In genomic region chr11:45982656-45983470, GRCh38 we compare ENCODE assay signal across 1 cellular context.
TF ChIP-seq lines count a peak whose summit lies in the region.

No MANE protein-coding gene starts in this region.

TF ChIP-seq in K562, 482 proteins besides CTCF, POLR2A, EP300 and RAD21 (continued from another document and continues in another):
- TF ChIP-seq ZBTB12 (CRISPR knock-in tag; IDR thresholded peaks at IDR 0.05) (no peak), POLR2B (IDR thresholded peaks at IDR 0.05; ENCODE audit: low read depth, partially characterized antibody) (peak; percentile 68), ZNF324 (CRISPR knock-in tag; IDR thresholded peaks at IDR 0.05) (no peak), NFATC3 (IDR thresholded peaks at IDR 0.05) (no peak), PTBP1 (IDR thresholded peaks at IDR 0.05; ENCODE audit: low read depth, low read length) (no peak), MTA3 (IDR thresholded peaks at IDR 0.05; ENCODE audit: borderline replicate concordance) (no peak; the same call in 1 of the 2 replicates), ZNF785 (CRISPR knock-in tag; IDR thresholded peaks at IDR 0.05) (no peak), FOXK1 (CRISPR knock-in tag; IDR thresholded peaks at IDR 0.05; ENCODE audit: borderline replicate concordance) (no peak), KLF10 (CRISPR knock-in tag; IDR thresholded peaks at IDR 0.05) (no peak), CBFA2T3 (IDR thresholded peaks at IDR 0.05) (peak; percentile 87), RFX1 (IDR thresholded peaks at IDR 0.05) (no peak), ZNF695 (CRISPR knock-in tag; IDR thresholded peaks at IDR 0.05) (no peak), U2AF1 (optimal IDR thresholded peaks at IDR 0.05; ENCODE audit: low read depth, low read length) (no peak), ZKSCAN1 (IDR thresholded peaks at IDR 0.05; ENCODE audit: low read depth, low read length) (no peak), BRCA1 (IDR thresholded peaks at IDR 0.05) (no peak), BRCA1 (CRISPR knock-in tag; IDR thresholded peaks at IDR 0.05) (no peak), BACH1 (tag; IDR thresholded peaks at IDR 0.05) (no peak), IRF2 (CRISPR knock-in tag; IDR thresholded peaks at IDR 0.05) (no peak), ELF2 (CRISPR knock-in tag; IDR thresholded peaks at IDR 0.05) (no peak), ELF4 (CRISPR knock-in tag; IDR thresholded peaks at IDR 0.05) (peak; percentile 38; the same call in 1 of the 2 replicates), ZNF184 (CRISPR knock-in tag; IDR thresholded peaks at IDR 0.05) (no peak), ZNF41 (CRISPR knock-in tag; conservative IDR thresholded peaks at IDR 0.05) (no peak), ZNF766 (CRISPR knock-in tag; conservative IDR thresholded peaks at IDR 0.05) (no peak), NFE2L1 (tag; IDR thresholded peaks at IDR 0.05; ENCODE audit: borderline replicate concordance, low read depth) (no peak), ZNF830 (CRISPR knock-in tag; IDR thresholded peaks at IDR 0.05) (no peak), SRSF7 (optimal IDR thresholded peaks at IDR 0.05; ENCODE audit: low read depth, low read length) (no peak), ZNF277 (CRISPR knock-in tag; IDR thresholded peaks at IDR 0.05; ENCODE audit: borderline replicate concordance) (no peak), CHD7 (IDR thresholded peaks at IDR 0.05; ENCODE audit: low read depth, low read length) (no peak), TCF7 (IDR thresholded peaks at IDR 0.05; ENCODE audit: borderline replicate concordance) (no peak), HDAC8 (tag; IDR thresholded peaks at IDR 0.05) (no peak), NFXL1 (CRISPR knock-in tag; IDR thresholded peaks at IDR 0.05) (no peak), ZBTB8A (IDR thresholded peaks at IDR 0.05; ENCODE audit: partially characterized antibody) (no peak), STAT5A (IDR thresholded peaks at IDR 0.05; ENCODE audit: borderline replicate concordance, low read length) (peak; percentile 71), ZNF57 (CRISPR knock-in tag; IDR thresholded peaks at IDR 0.05) (no peak), ZNF431 (CRISPR knock-in tag; IDR thresholded peaks at IDR 0.05) (no peak), SIN3A (IDR thresholded peaks at IDR 0.05; ENCODE audit: borderline replicate concordance in 2 of 2, control insufficient read depth in 1 of 2, low read depth in 2 of 2, low read length in 2 of 2) (no peak), BRD9 (IDR thresholded peaks at IDR 0.05; ENCODE audit: low read depth, partially characterized antibody) (peak; percentile 90), U2AF2 (optimal IDR thresholded peaks at IDR 0.05; ENCODE audit: low read depth, low read length) (no peak), HDAC2 (IDR thresholded peaks at IDR 0.05) (peak; percentile 93), POLR2AphosphoS5 (IDR thresholded peaks at IDR 0.05; ENCODE audit: control insufficient read depth, insufficient read depth, low read depth, low read length) (no peak; the same call in 1 of the 2 replicates), BDP1 (IDR thresholded peaks at IDR 0.05; ENCODE audit: insufficient read depth, insufficient read length) (no peak), RNF2 (IDR thresholded peaks at IDR 0.05) (peak; percentile 53; the same call in 1 of the 2 replicates), STAT5B (CRISPR knock-in tag; IDR thresholded peaks at IDR 0.05) (no peak), SIX5 (IDR thresholded peaks at IDR 0.05; ENCODE audit: borderline replicate concordance in 1 of 2, insufficient read depth in 1 of 2, low read depth in 1 of 2, low read length in 2 of 2) (no peak), ZNF282 (CRISPR knock-in tag; IDR thresholded peaks at IDR 0.05) (no peak), SNRNP70 (optimal IDR thresholded peaks at IDR 0.05; ENCODE audit: low read depth, low read length) (no peak), XRCC3 (IDR thresholded peaks at IDR 0.05) (no peak), MAFF (IDR thresholded peaks at IDR 0.05; ENCODE audit: low read length) (no peak), HNRNPLL (IDR thresholded peaks at IDR 0.05; ENCODE audit: low read depth, low read length, poor library complexity, severe bottlenecking) (no peak), DNMT1 (IDR thresholded peaks at IDR 0.05) (0 out of 2 replicates have a peak, but pooled peaks have one; percentile 37), WHSC1 (IDR thresholded peaks at IDR 0.05; ENCODE audit: low read length) (no peak), MIER1 (IDR thresholded peaks at IDR 0.05; ENCODE audit: low read depth) (no peak), ZBTB7A (IDR thresholded peaks at IDR 0.05; ENCODE audit: borderline replicate concordance, control insufficient read depth, low read depth, low read length) (peak; percentile 86)
- TF ChIP-seq, protein P1, sequence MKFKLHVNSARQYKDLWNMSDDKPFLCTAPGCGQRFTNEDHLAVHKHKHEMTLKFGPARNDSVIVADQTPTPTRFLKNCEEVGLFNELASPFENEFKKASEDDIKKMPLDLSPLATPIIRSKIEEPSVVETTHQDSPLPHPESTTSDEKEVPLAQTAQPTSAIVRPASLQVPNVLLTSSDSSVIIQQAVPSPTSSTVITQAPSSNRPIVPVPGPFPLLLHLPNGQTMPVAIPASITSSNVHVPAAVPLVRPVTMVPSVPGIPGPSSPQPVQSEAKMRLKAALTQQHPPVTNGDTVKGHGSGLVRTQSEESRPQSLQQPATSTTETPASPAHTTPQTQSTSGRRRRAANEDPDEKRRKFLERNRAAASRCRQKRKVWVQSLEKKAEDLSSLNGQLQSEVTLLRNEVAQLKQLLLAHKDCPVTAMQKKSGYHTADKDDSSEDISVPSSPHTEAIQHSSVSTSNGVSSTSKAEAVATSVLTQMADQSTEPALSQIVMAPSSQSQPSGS (CRISPR knock-in tag; IDR thresholded peaks at IDR 0.05), result no peak
- TF ChIP-seq, protein P2, sequence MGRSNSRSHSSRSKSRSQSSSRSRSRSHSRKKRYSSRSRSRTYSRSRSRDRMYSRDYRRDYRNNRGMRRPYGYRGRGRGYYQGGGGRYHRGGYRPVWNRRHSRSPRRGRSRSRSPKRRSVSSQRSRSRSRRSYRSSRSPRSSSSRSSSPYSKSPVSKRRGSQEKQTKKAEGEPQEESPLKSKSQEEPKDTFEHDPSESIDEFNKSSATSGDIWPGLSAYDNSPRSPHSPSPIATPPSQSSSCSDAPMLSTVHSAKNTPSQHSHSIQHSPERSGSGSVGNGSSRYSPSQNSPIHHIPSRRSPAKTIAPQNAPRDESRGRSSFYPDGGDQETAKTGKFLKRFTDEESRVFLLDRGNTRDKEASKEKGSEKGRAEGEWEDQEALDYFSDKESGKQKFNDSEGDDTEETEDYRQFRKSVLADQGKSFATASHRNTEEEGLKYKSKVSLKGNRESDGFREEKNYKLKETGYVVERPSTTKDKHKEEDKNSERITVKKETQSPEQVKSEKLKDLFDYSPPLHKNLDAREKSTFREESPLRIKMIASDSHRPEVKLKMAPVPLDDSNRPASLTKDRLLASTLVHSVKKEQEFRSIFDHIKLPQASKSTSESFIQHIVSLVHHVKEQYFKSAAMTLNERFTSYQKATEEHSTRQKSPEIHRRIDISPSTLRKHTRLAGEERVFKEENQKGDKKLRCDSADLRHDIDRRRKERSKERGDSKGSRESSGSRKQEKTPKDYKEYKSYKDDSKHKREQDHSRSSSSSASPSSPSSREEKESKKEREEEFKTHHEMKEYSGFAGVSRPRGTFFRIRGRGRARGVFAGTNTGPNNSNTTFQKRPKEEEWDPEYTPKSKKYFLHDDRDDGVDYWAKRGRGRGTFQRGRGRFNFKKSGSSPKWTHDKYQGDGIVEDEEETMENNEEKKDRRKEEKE (IDR thresholded peaks at IDR 0.05; ENCODE audit: borderline replicate concordance in 1 of 2, control insufficient read depth in 1 of 2, low read depth in 2 of 2, low read length in 1 of 2), result no peak
